ENCODE assay signal across 1 cellular context in the genomic region with DNA sequence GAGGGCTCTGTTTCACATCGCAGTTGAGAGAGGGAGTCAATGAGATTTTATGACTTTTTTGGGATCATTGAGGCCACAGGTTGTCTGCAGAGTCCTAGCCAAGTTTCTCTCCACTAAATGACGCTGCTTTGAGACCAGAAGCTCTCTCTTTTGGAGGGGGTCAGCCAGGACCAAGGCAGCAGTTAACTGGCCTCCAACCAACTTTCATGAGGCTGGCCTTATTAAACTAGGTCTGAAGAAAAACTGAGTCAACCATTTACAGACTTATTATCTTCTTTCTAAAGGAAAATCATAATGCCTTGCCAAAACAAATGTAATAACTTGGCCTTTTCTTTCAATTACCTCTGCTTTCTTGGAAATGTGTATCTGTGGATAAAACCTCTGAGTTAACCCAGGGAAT.
TF ChIP-seq lines count a peak whose summit lies in the region.

No MANE protein-coding gene starts in this region.

TF ChIP-seq in HepG2, 621 proteins besides CTCF, POLR2A, EP300 and RAD21:
- TF ChIP-seq CHD2 (IDR thresholded peaks at IDR 0.05; ENCODE audit: low read depth, low read length) (no peak), ELF3 (CRISPR knock-in tag; IDR thresholded peaks at IDR 0.05) (no peak), IKZF4 (CRISPR knock-in tag; IDR thresholded peaks at IDR 0.05; ENCODE audit: borderline replicate concordance, low read depth, not compliant biosample characterization) (no peak), NFE2L1 (CRISPR knock-in tag; IDR thresholded peaks at IDR 0.05; ENCODE audit: borderline replicate concordance) (no peak), ZNF577 (CRISPR knock-in tag; IDR thresholded peaks at IDR 0.05; ENCODE audit: borderline replicate concordance, low read depth) (no peak), MED13 (CRISPR knock-in tag; IDR thresholded peaks at IDR 0.05) (no peak), ADNP (CRISPR knock-in tag; IDR thresholded peaks at IDR 0.05) (no peak), KDM6A (CRISPR knock-in tag; IDR thresholded peaks at IDR 0.05; ENCODE audit: low read depth) (no peak), ZFP91 (CRISPR knock-in tag; IDR thresholded peaks at IDR 0.05; ENCODE audit: borderline replicate concordance) (no peak), PHF20 (CRISPR knock-in tag; IDR thresholded peaks at IDR 0.05) (no peak), ZNF672 (CRISPR knock-in tag; IDR thresholded peaks at IDR 0.05) (no peak)
- TF ChIP-seq, protein P1, sequence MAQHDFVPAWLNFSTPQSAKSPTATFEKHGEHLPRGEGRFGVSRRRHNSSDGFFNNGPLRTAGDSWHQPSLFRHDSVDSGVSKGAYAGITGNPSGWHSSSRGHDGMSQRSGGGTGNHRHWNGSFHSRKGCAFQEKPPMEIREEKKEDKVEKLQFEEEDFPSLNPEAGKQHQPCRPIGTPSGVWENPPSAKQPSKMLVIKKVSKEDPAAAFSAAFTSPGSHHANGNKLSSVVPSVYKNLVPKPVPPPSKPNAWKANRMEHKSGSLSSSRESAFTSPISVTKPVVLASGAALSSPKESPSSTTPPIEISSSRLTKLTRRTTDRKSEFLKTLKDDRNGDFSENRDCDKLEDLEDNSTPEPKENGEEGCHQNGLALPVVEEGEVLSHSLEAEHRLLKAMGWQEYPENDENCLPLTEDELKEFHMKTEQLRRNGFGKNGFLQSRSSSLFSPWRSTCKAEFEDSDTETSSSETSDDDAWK (CRISPR knock-in tag; IDR thresholded peaks at IDR 0.05) = no peak
